8 cellular contexts compared by ENCODE assay signal in the genomic region with DNA sequence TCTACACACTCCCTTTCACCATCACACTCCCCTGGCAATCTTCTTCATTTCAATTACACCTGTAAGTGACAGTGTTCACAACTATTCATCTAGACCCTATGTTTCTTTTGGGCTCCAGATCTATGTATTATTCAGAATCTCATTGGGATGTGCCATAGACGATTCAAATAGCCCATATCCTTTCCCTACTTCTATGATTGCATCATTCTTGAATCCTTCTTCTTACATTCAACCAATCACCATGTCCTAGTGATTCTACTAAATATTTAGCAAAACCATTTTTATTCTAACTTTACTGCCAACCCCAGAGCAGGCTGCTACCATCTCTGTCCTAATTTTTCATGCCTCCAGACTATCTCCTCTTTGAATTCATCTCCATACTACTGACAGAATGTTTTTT.
"Had no signal": no experiment of that assay in that cellular context is flagged by ENCODE, and none has a peak within 500 bp of the region (broad histone marks: within the 10 kb centered on the region; RNA-seq: fewer than 3 reads in every experiment).

No MANE protein-coding gene starts in this region.

- DNase-seq: GDM1, GF-D8 had no signal

- H3K4me3 ChIP-seq: GM12878 had no signal

- FAIRE-seq: G401.6, GM12878, GM12891, GM12892, GM18507, GM19239 had no signal

- ATAC-seq: GM12878 had no signal
